Comparison of ENCODE assay signal across 8 cellular contexts in the genomic region with DNA sequence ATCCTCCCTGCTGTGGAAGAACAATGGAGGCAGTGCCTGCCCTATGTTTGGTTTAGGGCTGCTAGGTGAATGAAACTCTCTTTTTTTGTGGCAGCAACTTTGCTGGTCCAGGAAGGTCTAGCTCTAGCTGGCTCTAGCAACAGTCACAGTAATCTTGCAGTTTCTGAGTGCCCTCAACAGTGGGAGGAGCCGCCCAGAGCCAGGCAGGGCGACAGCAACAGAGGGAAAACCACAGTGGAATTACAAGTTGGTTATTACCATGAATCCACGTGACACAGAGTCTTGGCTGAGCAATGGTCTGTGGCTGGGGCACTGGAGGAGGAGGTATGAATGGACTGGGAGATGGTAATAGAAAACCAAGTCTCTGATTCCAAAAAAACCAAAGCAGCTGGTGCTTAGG. TPM values are rescaled to one million over a fixed set of nuclear protein-coding genes. Genes with fewer than 3 reads are reported as not detected.
A peak's percentile ranks its signal among the peaks of the same experiment; 100 is the strongest.
DNase-seq lines count a peak whose midpoint lies in the region; ATAC-seq and TF ChIP-seq lines count a peak whose summit lies in the region.

No MANE protein-coding gene starts in this region.

- H3K4me3 ChIP-seq in choroid plexus epithelial cell (ENCODE audit: low read depth, low read length) = no peak overlapping the region
- no peak overlapping the region for H3K4me3 ChIP-seq in uterus

- no peaks in the 10 kb centered on the region for H3K36me3 ChIP-seq in uterus

- intact Hi-C loops in uterus (cut with DNase I; ENCODE audit: low total_unique reads) = no loop called here

- DNase-seq in COLO668 (lab: John Stamatoyannopoulos, UW; ENCODE audit: unreplicated experiment) = peak; percentile 19
- DNase-seq in OCI-M1 (lab: John Stamatoyannopoulos, UW) = peak; percentile 84
- peak; percentile 69 for DNase-seq in choroid plexus epithelial cell (ENCODE audit: low read depth)
- DNase-seq in mesothelial cell of epicardium (ENCODE audit: low spot score in 2 of 2, unreplicated experiment in 2 of 2) = no peak
- DNase-seq in uterus = no peak
- DNase-seq in germinal center (ENCODE audit: low spot score) = no peak
- DNase-seq in effector CD4-positive, alpha-beta T cell = no peak

- H3K27ac Mint-ChIP-seq in mesothelial cell of epicardium = peak overlapping the region; percentile 63

- TF ChIP-seq CTCF in choroid plexus epithelial cell (conservative IDR thresholded peaks at IDR 0.05; ENCODE audit: low read depth, low read length) (no peak), mesothelial cell of epicardium (IDR thresholded peaks at IDR 0.05; ENCODE audit: unreplicated experiment) (no peak), uterus (IDR thresholded peaks at IDR 0.05) (no peak)

- no peaks in the 10 kb centered on the region for H3K9me3 Mint-ChIP-seq in mesothelial cell of epicardium

- H3K9me3 ChIP-seq in uterus = no peaks in the 10 kb centered on the region

- H3K4me1 Mint-ChIP-seq in mesothelial cell of epicardium = peaks cover 17% of the 10 kb centered on the region

- no peaks in the 10 kb centered on the region for H3K27me3 Mint-ChIP-seq in mesothelial cell of epicardium (ENCODE audit: low read depth)

- no peak overlapping the region for H3K4me3 Mint-ChIP-seq in mesothelial cell of epicardium

- H3K27ac ChIP-seq in uterus = peak overlapping the region; percentile 14 to 69

- ATAC-seq in HG02798 (IDR thresholded peaks at IDR 0.05; ENCODE audit: poor library complexity, unreplicated experiment) = peak; percentile 25

- peaks cover 15% of the 10 kb centered on the region for H3K36me3 Mint-ChIP-seq in mesothelial cell of epicardium

- TF ChIP-seq POLR2A in uterus (IDR thresholded peaks at IDR 0.05) = no peak

- no peaks in the 10 kb centered on the region for H3K4me1 ChIP-seq in uterus

- no peaks in the 10 kb centered on the region for H3K27me3 ChIP-seq in uterus

RNA-seq across cellular contexts. Expression of a gene that starts 10.3 kb away (rescaled TPM):
- total RNA-seq in mesothelial cell of epicardium (0.18 TPM in 1 of 3 replicates, not detected in the others), uterus (under 1 TPM in 1 of 4 donors, not detected in 3; 0.28 TPM)

RNA-seq across cellular contexts. Expression of a gene that starts 11.8 kb away (rescaled TPM):
- 86.2 to 87.5 TPM (median 86.4 TPM) in 3 replicates for total RNA-seq in mesothelial cell of epicardium
- 10 to 100 TPM; 20.9 to 80.9 (median 39.2) TPM for total RNA-seq in uterus

RNA-seq across cellular contexts. Expression of a gene that starts 20.4 kb away (rescaled TPM):
- total RNA-seq in mesothelial cell of epicardium (10.5 to 11.6 TPM (median 11.3 TPM) in 3 replicates), uterus (10 to 100 TPM; 12.9 to 21.3 (median 16.2) TPM)

RNA-seq across cellular contexts. Expression of a gene that starts 21.8 kb away (rescaled TPM):
- total RNA-seq in mesothelial cell of epicardium = 71.2 to 78.2 TPM (median 73.2 TPM) in 3 replicates
- total RNA-seq in uterus = 100 to 1,000 TPM in 1 of 4 donors, 10 to 100 TPM in 3; 51.7 to 105 (median 68.0) TPM

RNA-seq across cellular contexts. Expression of a gene that starts 34.7 kb away (rescaled TPM):
- total RNA-seq in mesothelial cell of epicardium = 2.2 to 2.9 TPM (median 2.5 TPM) in 3 replicates
- 1 to 10 TPM in 1 of 4 donors, under 1 TPM in 1, not detected in 2; 0.48 to 1.0 TPM for total RNA-seq in uterus

Comparison
In these comparisons a context has a peak if more than half of its experiments do, and no peak if none do; other contexts are left out.
1. DNase-seq: peak in COLO668 (single experiment), OCI-M1 (single experiment) and choroid plexus epithelial cell (single experiment); none in mesothelial cell of epicardium (0 of 2), uterus (0 of 2), germinal center (single experiment) and effector CD4-positive, alpha-beta T cell (single experiment).